In the genomic region with DNA sequence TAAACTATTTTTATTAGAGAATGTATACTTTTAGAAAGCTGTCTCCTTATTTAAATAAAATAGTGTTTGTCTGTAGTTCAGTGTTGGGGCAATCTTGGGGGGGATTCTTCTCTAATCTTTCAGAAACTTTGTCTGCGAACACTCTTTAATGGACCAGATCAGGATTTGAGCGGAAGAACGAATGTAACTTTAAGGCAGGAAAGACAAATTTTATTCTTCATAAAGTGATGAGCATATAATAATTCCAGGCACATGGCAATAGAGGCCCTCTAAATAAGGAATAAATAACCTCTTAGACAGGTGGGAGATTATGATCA, we compare ENCODE assay signal across 9 cellular contexts. TPM values are rescaled to one million over a fixed set of nuclear protein-coding genes. Genes with fewer than 3 reads are reported as not detected.
A peak's percentile ranks its signal among the peaks of the same experiment; 100 is the strongest.
DNase-seq lines count a peak whose midpoint lies in the region; ATAC-seq, FAIRE-seq and TF ChIP-seq lines count a peak whose summit lies in the region.
"Had no signal": no experiment of that assay in that cellular context is flagged by ENCODE, and none has a peak within 500 bp of the region (broad histone marks: within the 10 kb centered on the region; RNA-seq: fewer than 3 reads in every experiment).

No MANE protein-coding gene starts in this region.

- no peak for FAIRE-seq in H54 (lab: Jason Lieb, UNC)

- no peaks in the 10 kb centered on the region for H3K36me3 Mint-ChIP-seq in activated CD8-positive, alpha-beta T cell treated with anti-CD3 and anti-CD28 coated beads, Interleukin-2, amount 10 ng/mL, durations not matched to agents 7 days and 5 days (ENCODE audit: low read depth)
- peaks cover 0 to 31% (median 30%) of the 10 kb centered on the region in 3 donors for H3K36me3 Mint-ChIP-seq in immature natural killer cell

- CTCF ChIA-PET in activated CD8-positive, alpha-beta T cell treated with anti-CD3 and anti-CD28 coated beads, Interleukin-2, amount 10 ng/mL, durations not matched to agents 7 days and 5 days (lab: Charles Lee): interaction anchor here (0.9 to 19.7 kb wide), 5 partner anchors 28 to 82 kb away, joined by 3 to 538 read pairs (median 16); a partner anchor contains a TSS

- ATAC-seq in activated CD8-positive, alpha-beta T cell treated with anti-CD3 and anti-CD28 coated beads, Interleukin-2, amount 10 ng/mL, durations not matched to agents 7 days and 5 days: no peak

- POLR2A ChIA-PET in activated CD8-positive, alpha-beta T cell treated with anti-CD3 and anti-CD28 coated beads, Interleukin-2, amount 10 ng/mL, durations not matched to agents 7 days and 5 days (lab: Charles Lee): interaction anchor here (1.1 to 22.4 kb wide), 8 partner anchors 8 to 128 kb away, joined by 3 to 4167 read pairs (median 38); a partner anchor contains a TSS

- no peak overlapping the region for H3K4me3 Mint-ChIP-seq in activated CD8-positive, alpha-beta T cell treated with anti-CD3 and anti-CD28 coated beads, Interleukin-2, amount 10 ng/mL, durations not matched to agents 7 days and 5 days
- no peak overlapping the region for H3K4me3 Mint-ChIP-seq in immature natural killer cell

- peak overlapping the region; percentile 83 for H3K27ac Mint-ChIP-seq in activated CD8-positive, alpha-beta T cell treated with anti-CD3 and anti-CD28 coated beads, Interleukin-2, amount 10 ng/mL, durations not matched to agents 7 days and 5 days
- peak overlapping the region in 5 of 6 donors; percentile 43 to 90 (median 87) for H3K27ac Mint-ChIP-seq in immature natural killer cell

- TF ChIP-seq POLR2A in H54 (IDR thresholded peaks at IDR 0.05; ENCODE audit: low read depth, low read length): no peak

- H3K27me3 Mint-ChIP-seq in activated CD8-positive, alpha-beta T cell treated with anti-CD3 and anti-CD28 coated beads, Interleukin-2, amount 10 ng/mL, durations not matched to agents 7 days and 5 days (ENCODE audit: low read depth): no peaks in the 10 kb centered on the region
- H3K27me3 Mint-ChIP-seq in immature natural killer cell (ENCODE audit: low read depth in 3 of 3): peaks cover 13 to 36% (median 31%) of the 10 kb centered on the region in 3 donors

- DNase-seq in DMS79 treated with DMSO at 0.1 percent for 48 hours (lab: John Stamatoyannopoulos, UW) (peak; percentile 26), DMS79 (lab: John Stamatoyannopoulos, UW) (no peak), immature natural killer cell (peak in 1 of 3 donors; percentile 23), superior temporal gyrus (ENCODE audit: extremely low spot score) (peak; percentile 38), NCI-H345 (lab: John Stamatoyannopoulos, UW) (no peak), Kasumi-1 (lab: John Stamatoyannopoulos, UW) (no peak), H54 (ENCODE audit: insufficient read length, low spot score) (no peak)
- no peak for DNase-seq in activated CD8-positive, alpha-beta T cell treated with anti-CD3 and anti-CD28 coated beads, Interleukin-2, amount 10 ng/mL, durations not matched to agents 7 days and 5 days
- DNase-seq: 8988T had no signal

- no peaks in the 10 kb centered on the region for H3K9me3 Mint-ChIP-seq in activated CD8-positive, alpha-beta T cell treated with anti-CD3 and anti-CD28 coated beads, Interleukin-2, amount 10 ng/mL, durations not matched to agents 7 days and 5 days (ENCODE audit: insufficient read depth)
- H3K9me3 Mint-ChIP-seq in immature natural killer cell: no peaks in the 10 kb centered on the region

- peaks cover 41% of the 10 kb centered on the region for H3K4me1 Mint-ChIP-seq in activated CD8-positive, alpha-beta T cell treated with anti-CD3 and anti-CD28 coated beads, Interleukin-2, amount 10 ng/mL, durations not matched to agents 7 days and 5 days (ENCODE audit: low read depth)
- peaks cover 54 to 70% of the 10 kb centered on the region in 2 donors for H3K4me1 Mint-ChIP-seq in immature natural killer cell

RNA-seq across cellular contexts. Expression of a gene that starts 4.7 kb away (rescaled TPM):
- 1,000 to 10,000 TPM; 3,822 to 4,094 TPM for total RNA-seq in activated CD8-positive, alpha-beta T cell treated with anti-CD3 and anti-CD28 coated beads, Interleukin-2, amount 10 ng/mL, durations not matched to agents 7 days and 5 days
- polyA plus RNA-seq in immature natural killer cell: 1,000 to 10,000 TPM; 1,459 to 3,517 (median 2,451) TPM

RNA-seq across cellular contexts. Expression of a gene that starts 21.3 kb away (rescaled TPM):
- total RNA-seq in activated CD8-positive, alpha-beta T cell treated with anti-CD3 and anti-CD28 coated beads, Interleukin-2, amount 10 ng/mL, durations not matched to agents 7 days and 5 days: 10 to 100 TPM; 68.0 to 69.5 TPM
- polyA plus RNA-seq in immature natural killer cell: 10 to 100 TPM; 17.8 to 52.5 (median 23.3) TPM

RNA-seq across cellular contexts. Expression of a gene that starts 54.6 kb away (rescaled TPM):
- 10 to 100 TPM; 64.7 to 70.8 TPM for total RNA-seq in activated CD8-positive, alpha-beta T cell treated with anti-CD3 and anti-CD28 coated beads, Interleukin-2, amount 10 ng/mL, durations not matched to agents 7 days and 5 days
- polyA plus RNA-seq in immature natural killer cell: 10 to 100 TPM in 2 of 3 donors, 1 to 10 TPM in 1; 3.3 to 21.0 (median 14.5) TPM

Comparison
In these comparisons a context has a peak if more than half of its experiments do, and no peak if none do; other contexts are left out.
1. DNase-seq: peak in DMS79 treated with DMSO at 0.1 percent for 48 hours (single experiment) and superior temporal gyrus (single experiment); none in DMS79 (single experiment), activated CD8-positive, alpha-beta T cell treated with anti-CD3 and anti-CD28 coated beads, Interleukin-2, amount 10 ng/mL, durations not matched to agents 7 days and 5 days (single experiment), NCI-H345 (single experiment), Kasumi-1 (0 of 2) and H54 (single experiment).